9 cellular contexts compared by ENCODE assay signal in the genomic region with DNA sequence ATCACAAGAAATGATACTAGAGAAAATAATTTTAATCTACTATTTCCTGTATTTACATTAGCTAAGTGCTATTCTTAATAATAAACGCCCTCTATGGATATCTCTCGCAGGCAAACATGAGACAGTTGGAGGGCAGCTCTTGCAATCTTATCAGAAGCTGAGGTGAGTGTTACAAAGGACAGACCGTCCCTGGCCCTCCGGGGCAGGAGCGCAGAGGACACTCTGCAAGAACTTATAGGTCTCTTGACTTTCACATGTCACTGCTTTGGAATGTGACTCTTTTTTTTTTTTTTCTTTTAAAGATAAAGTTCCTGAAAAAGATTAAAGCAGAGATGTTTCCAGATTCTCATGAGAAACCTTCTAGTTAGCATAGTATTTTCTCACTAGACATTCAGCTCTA. TPM values are rescaled to one million over a fixed set of nuclear protein-coding genes. Genes with fewer than 3 reads are reported as not detected.
DNase-seq lines count a peak whose midpoint lies in the region; ATAC-seq and TF ChIP-seq lines count a peak whose summit lies in the region.
"Had no signal": no experiment of that assay in that cellular context is flagged by ENCODE, and none has a peak within 500 bp of the region (broad histone marks: within the 10 kb centered on the region; RNA-seq: fewer than 3 reads in every experiment).

No MANE protein-coding gene starts in this region.

- H3K4me3 ChIP-seq in H7 (ENCODE audit: insufficient read depth, low read depth, low read length) = no peak overlapping the region
- no peak overlapping the region for H3K4me3 ChIP-seq in SU-DHL-6 (ENCODE audit: insufficient read depth, low read length, poor library complexity, severe bottlenecking)
- H3K4me3 ChIP-seq in heart left ventricle = peak overlapping the region in 2 of 12 donors; percentile 36 to 40

- DNase-seq in H7 = peak; percentile 38
- DNase-seq in heart left ventricle = peak in 4 of 5 donors; percentile 50 to 78 (median 64)
- no peak for DNase-seq in sciatic nerve (ENCODE audit: low spot score)
- DNase-seq in stimulated activated CD4-positive, alpha-beta T cell treated with anti-CD3 and anti-CD28 coated beads, Interleukin-2, amount 100 ng/mL, for 24 hours = no peak
- DNase-seq: NCI-H2029 treated with DMSO at 0.1 percent for 48 hours had no signal

- H3K4me3 Mint-ChIP-seq in activated T-helper 17 cell treated with anti-CD3 and anti-CD28 coated beads, Interleukin-2, amount 50 U/mL, for 72 hours = no peak overlapping the region

- H3K4me1 Mint-ChIP-seq in activated T-helper 17 cell treated with anti-CD3 and anti-CD28 coated beads, Interleukin-2, amount 50 U/mL, for 72 hours = no peaks in the 10 kb centered on the region

- no peak overlapping the region for H2AFZ ChIP-seq in SU-DHL-6 (ENCODE audit: low read depth, low read length, severe bottlenecking)

- no peaks in the 10 kb centered on the region for H4K20me1 ChIP-seq in SU-DHL-6 (ENCODE audit: low read depth, low read length)

- peaks cover 2% of the 10 kb centered on the region; the same call in 1 of the 2 replicates for H3K27me3 ChIP-seq in H7 (ENCODE audit: control insufficient read depth, insufficient read depth, low read length)
- H3K27me3 ChIP-seq in SU-DHL-6 (ENCODE audit: low read length) = no peaks in the 10 kb centered on the region
- H3K27me3 ChIP-seq in heart left ventricle = no peaks in the 10 kb centered on the region

- no peaks in the 10 kb centered on the region for H3K9me2 ChIP-seq in SU-DHL-6 (replicated peaks; ENCODE audit: insufficient read depth, low read length)

- peaks cover 93% of the 10 kb centered on the region for H3K36me3 Mint-ChIP-seq in activated T-helper 17 cell treated with anti-CD3 and anti-CD28 coated beads, Interleukin-2, amount 50 U/mL, for 72 hours (ENCODE audit: low read depth)

- TF ChIP-seq POLR2A in heart left ventricle (IDR thresholded peaks at IDR 0.05) = no peak

- peaks cover 19% of the 10 kb centered on the region for H3F3A ChIP-seq in SU-DHL-6 (ENCODE audit: insufficient read depth)

- H3K4me2 ChIP-seq in SU-DHL-6 (ENCODE audit: low read depth, low read length, poor library complexity, severe bottlenecking) = peak overlapping the region; percentile 54

- 12 to 25% (median 18%) methylated on average over 5 of the region's 5 CpGs for WGBS in heart left ventricle, 4 donors

- H3K79me2 ChIP-seq in SU-DHL-6 (ENCODE audit: insufficient read depth, low read length) = no peaks in the 10 kb centered on the region

- H3K36me3 ChIP-seq in H7 (replicated peaks; ENCODE audit: control insufficient read depth, insufficient read depth, low read length) (no peaks in the 10 kb centered on the region), SU-DHL-6 (ENCODE audit: low read length) (no peaks in the 10 kb centered on the region), heart left ventricle (no peaks in the 10 kb centered on the region)

- intact Hi-C loops in heart left ventricle (cut with DNase I) = loop anchor here in 8 of 10 donors (2.0 to 10.0 kb wide), 10 partner anchors 65 to 428 kb away; a partner anchor contains a TSS
- intact Hi-C loops in sciatic nerve (cut with DNase I) = loop anchor here (10.0 kb wide), 1 partner anchor 268 kb away; no protein-coding TSS in a partner anchor

- no peaks in the 10 kb centered on the region for H3K27me3 Mint-ChIP-seq in activated T-helper 17 cell treated with anti-CD3 and anti-CD28 coated beads, Interleukin-2, amount 50 U/mL, for 72 hours

- no peaks in the 10 kb centered on the region for H3K9me3 Mint-ChIP-seq in activated T-helper 17 cell treated with anti-CD3 and anti-CD28 coated beads, Interleukin-2, amount 50 U/mL, for 72 hours

- peaks cover 6 to 59% (median 38%) of the 10 kb centered on the region in 12 donors for H3K4me1 ChIP-seq in heart left ventricle

- TF ChIP-seq CTCF in SU-DHL-6 (IDR thresholded peaks at IDR 0.05; ENCODE audit: insufficient read depth, low read length, poor library complexity, severe bottlenecking) (no peak), heart left ventricle (IDR thresholded peaks at IDR 0.05) (no peak)

- H3K9ac ChIP-seq in SU-DHL-6 (ENCODE audit: low read length) = no peak overlapping the region; the same call in 1 of the 2 replicates

- peak overlapping the region; percentile 29; the same call in 1 of the 2 replicates for H3K27ac ChIP-seq in SU-DHL-6 (ENCODE audit: low read depth, low read length)
- H3K27ac ChIP-seq in heart left ventricle = peak overlapping the region; percentile 58 to 90 (median 80)

- no peak overlapping the region for H3K27ac Mint-ChIP-seq in activated T-helper 17 cell treated with anti-CD3 and anti-CD28 coated beads, Interleukin-2, amount 50 U/mL, for 72 hours

- H3K9me3 ChIP-seq in SU-DHL-6 (ENCODE audit: insufficient read depth, low read length) (no peaks in the 10 kb centered on the region), heart left ventricle (no peaks in the 10 kb centered on the region)

- peak; percentile 53 to 66 (median 58) for ATAC-seq in heart left ventricle
- peak; percentile 33 for ATAC-seq in sciatic nerve
- no peak for ATAC-seq in HG03571 (IDR thresholded peaks at IDR 0.05; ENCODE audit: unreplicated experiment)
- ATAC-seq in GM21528 (IDR thresholded peaks at IDR 0.05; ENCODE audit: low FRiP score, unreplicated experiment) = no peak
- no peak for ATAC-seq in activated T-helper 17 cell treated with anti-CD3 and anti-CD28 coated beads, Interleukin-2, amount 50 U/mL, for 72 hours (replicated peaks)

RNA-seq across cellular contexts. Expression of a gene that starts 57.3 kb away (rescaled TPM):
- 0.74 and 1.2 TPM in 2 replicates for total RNA-seq in H7 (2014; rRNA removed; shearing (Covaris generic))
- total RNA-seq in heart left ventricle = 10 to 100 TPM in 3 of 9 donors, 1 to 10 TPM in 6; 4.1 to 14.6 (median 8.2) TPM
- polyA plus RNA-seq in heart left ventricle = 10 to 100 TPM in 1 of 2 donors, 1 to 10 TPM in 1; 4.0 to 14.0 TPM
- total RNA-seq in sciatic nerve = 2.5 TPM
- 100 to 1,000 TPM; 118 to 331 TPM for total RNA-seq in activated T-helper 17 cell treated with anti-CD3 and anti-CD28 coated beads, Interleukin-2, amount 50 U/mL, for 72 hours

Comparison
In these comparisons a context has a peak if more than half of its experiments do, and no peak if none do; other contexts are left out.
1. DNase-seq: peak in H7 (single experiment) and heart left ventricle (4 of 5); none in sciatic nerve (single experiment) and stimulated activated CD4-positive, alpha-beta T cell treated with anti-CD3 and anti-CD28 coated beads, Interleukin-2, amount 100 ng/mL, for 24 hours (0 of 2).
2. ATAC-seq: peak in heart left ventricle (4 of 4) and sciatic nerve (single experiment); none in HG03571 (single experiment), GM21528 (single experiment) and activated T-helper 17 cell treated with anti-CD3 and anti-CD28 coated beads, Interleukin-2, amount 50 U/mL, for 72 hours (single experiment).
3. RNA of a gene that starts 57.3 kb away (total RNA-seq): 118 to 331 TPM in activated T-helper 17 cell treated with anti-CD3 and anti-CD28 coated beads, Interleukin-2, amount 50 U/mL, for 72 hours; 4.1 to 14.6 TPM in heart left ventricle, 2.5 TPM in sciatic nerve (single experiment) and 0.74 to 1.2 TPM in H7; every median in the first group is over 4 times any median in the second.